ENCODE assay signal across 1 cellular context in the genomic region with DNA sequence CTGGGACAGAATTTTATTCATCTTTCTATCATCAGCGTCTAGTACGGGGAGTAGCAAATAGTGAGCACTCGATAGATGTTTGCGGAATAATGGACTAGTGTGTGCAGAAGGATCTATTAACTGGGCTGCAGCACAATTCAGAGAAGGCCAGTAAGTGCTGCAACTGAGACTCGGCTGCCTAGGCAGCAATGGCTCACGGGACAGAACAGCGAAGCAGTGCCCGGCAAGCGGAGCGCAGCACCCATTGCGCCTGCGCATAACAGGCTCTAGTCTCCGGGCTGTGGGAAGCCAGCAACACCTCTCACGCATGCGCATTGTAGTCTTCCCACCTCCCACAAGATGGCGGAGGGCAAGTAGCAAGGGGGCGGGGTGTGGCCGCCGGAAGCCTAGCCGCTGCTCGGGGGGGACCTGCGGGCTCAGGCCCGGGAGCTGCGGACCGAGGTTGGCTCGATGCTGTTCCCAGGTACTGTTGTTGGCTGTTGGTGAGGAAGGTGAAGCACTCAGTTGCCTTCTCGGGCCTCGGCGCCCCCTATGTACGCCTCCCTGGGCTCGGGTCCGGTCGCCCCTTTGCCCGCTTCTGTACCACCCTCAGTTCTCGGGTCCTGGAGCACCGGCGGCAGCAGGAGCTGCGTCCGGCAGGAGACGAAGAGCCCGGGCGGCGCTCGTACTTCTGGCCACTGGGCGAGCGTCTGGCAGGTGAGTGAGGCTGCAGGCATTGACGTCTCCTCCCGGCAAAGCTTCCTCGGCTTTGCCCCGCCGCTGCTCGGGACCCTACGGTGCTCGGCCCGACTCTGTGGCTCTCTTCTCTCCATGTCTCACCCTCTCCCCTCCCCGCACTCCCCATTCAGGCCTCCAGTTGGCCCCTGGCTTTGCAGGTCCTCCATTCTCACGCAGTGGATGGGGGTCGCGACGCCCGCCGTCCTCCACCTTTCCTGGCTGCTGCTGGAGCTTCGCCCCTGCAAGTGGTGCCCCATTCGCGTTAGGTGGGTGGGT.
TF ChIP-seq lines count a peak whose summit lies in the region.

No MANE protein-coding gene starts in this region.

TF ChIP-seq in SK-N-SH, 30 proteins besides CTCF, POLR2A, EP300 and RAD21 (continued from another document):
- TF ChIP-seq POLR2AphosphoS5 (IDR thresholded peaks at IDR 0.05; ENCODE audit: low read depth, low read length) (peak; percentile 91), FOSL2 (IDR thresholded peaks at IDR 0.05; ENCODE audit: borderline replicate concordance, low read depth) (no peak), NFIC (IDR thresholded peaks at IDR 0.05; ENCODE audit: borderline replicate concordance) (no peak), GATA2 (CRISPR knock-in tag; IDR thresholded peaks at IDR 0.05) (no peak), ELF1 (IDR thresholded peaks at IDR 0.05) (no peak), NRF1 (IDR thresholded peaks at IDR 0.05; ENCODE audit: low read depth, low read length) (peak; percentile 98), RCOR1 (IDR thresholded peaks at IDR 0.05; ENCODE audit: low read length) (no peak), CHD2 (IDR thresholded peaks at IDR 0.05; ENCODE audit: low read length, partially characterized antibody) (no peak), EZH2phosphoT487 (IDR thresholded peaks at IDR 0.05; ENCODE audit: borderline replicate concordance, low read depth) (no peak), FOXJ3 (CRISPR knock-in tag; IDR thresholded peaks at IDR 0.05) (no peak), SMC3 (IDR thresholded peaks at IDR 0.05; ENCODE audit: low read depth, low read length) (no peak; the same call in 1 of the 2 replicates), YY1 (IDR thresholded peaks at IDR 0.05; ENCODE audit: low read depth) (peak; percentile 93), GABPA (IDR thresholded peaks at IDR 0.05; ENCODE audit: low read depth) (peak; percentile 56), SIN3A (IDR thresholded peaks at IDR 0.05; ENCODE audit: borderline replicate concordance, low read depth, low read length) (no peak), MXI1 (IDR thresholded peaks at IDR 0.05; ENCODE audit: low read depth, low read length) (0 out of 2 replicates have a peak, but pooled peaks have one; percentile 43), RFX5 (IDR thresholded peaks at IDR 0.05; ENCODE audit: low read length) (0 out of 2 replicates have a peak, but pooled peaks have one; percentile 22), TCF12 (IDR thresholded peaks at IDR 0.05) (no peak), JUND (IDR thresholded peaks at IDR 0.05) (no peak), RXRA (IDR thresholded peaks at IDR 0.05; ENCODE audit: borderline replicate concordance, low read depth) (no peak), TEAD4 (IDR thresholded peaks at IDR 0.05; ENCODE audit: borderline replicate concordance, insufficient read depth) (no peak), FOXM1 (IDR thresholded peaks at IDR 0.05; ENCODE audit: low read depth) (no peak)
- TF ChIP-seq, protein P1, sequence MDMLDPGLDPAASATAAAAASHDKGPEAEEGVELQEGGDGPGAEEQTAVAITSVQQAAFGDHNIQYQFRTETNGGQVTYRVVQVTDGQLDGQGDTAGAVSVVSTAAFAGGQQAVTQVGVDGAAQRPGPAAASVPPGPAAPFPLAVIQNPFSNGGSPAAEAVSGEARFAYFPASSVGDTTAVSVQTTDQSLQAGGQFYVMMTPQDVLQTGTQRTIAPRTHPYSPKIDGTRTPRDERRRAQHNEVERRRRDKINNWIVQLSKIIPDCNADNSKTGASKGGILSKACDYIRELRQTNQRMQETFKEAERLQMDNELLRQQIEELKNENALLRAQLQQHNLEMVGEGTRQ (IDR thresholded peaks at IDR 0.05; ENCODE audit: borderline replicate concordance, low read depth, low read length): no peak
- TF ChIP-seq, protein P2, sequence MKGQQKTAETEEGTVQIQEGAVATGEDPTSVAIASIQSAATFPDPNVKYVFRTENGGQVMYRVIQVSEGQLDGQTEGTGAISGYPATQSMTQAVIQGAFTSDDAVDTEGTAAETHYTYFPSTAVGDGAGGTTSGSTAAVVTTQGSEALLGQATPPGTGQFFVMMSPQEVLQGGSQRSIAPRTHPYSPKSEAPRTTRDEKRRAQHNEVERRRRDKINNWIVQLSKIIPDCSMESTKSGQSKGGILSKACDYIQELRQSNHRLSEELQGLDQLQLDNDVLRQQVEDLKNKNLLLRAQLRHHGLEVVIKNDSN (IDR thresholded peaks at IDR 0.05; ENCODE audit: borderline replicate concordance, low read depth): no peak
- TF ChIP-seq, protein P3, sequence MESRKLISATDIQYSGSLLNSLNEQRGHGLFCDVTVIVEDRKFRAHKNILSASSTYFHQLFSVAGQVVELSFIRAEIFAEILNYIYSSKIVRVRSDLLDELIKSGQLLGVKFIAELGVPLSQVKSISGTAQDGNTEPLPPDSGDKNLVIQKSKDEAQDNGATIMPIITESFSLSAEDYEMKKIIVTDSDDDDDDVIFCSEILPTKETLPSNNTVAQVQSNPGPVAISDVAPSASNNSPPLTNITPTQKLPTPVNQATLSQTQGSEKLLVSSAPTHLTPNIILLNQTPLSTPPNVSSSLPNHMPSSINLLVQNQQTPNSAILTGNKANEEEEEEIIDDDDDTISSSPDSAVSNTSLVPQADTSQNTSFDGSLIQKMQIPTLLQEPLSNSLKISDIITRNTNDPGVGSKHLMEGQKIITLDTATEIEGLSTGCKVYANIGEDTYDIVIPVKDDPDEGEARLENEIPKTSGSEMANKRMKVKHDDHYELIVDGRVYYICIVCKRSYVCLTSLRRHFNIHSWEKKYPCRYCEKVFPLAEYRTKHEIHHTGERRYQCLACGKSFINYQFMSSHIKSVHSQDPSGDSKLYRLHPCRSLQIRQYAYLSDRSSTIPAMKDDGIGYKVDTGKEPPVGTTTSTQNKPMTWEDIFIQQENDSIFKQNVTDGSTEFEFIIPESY (IDR thresholded peaks at IDR 0.05; ENCODE audit: borderline replicate concordance, low read depth): no peak
